ENCODE assay signal across 10 cellular contexts in the genomic region with DNA sequence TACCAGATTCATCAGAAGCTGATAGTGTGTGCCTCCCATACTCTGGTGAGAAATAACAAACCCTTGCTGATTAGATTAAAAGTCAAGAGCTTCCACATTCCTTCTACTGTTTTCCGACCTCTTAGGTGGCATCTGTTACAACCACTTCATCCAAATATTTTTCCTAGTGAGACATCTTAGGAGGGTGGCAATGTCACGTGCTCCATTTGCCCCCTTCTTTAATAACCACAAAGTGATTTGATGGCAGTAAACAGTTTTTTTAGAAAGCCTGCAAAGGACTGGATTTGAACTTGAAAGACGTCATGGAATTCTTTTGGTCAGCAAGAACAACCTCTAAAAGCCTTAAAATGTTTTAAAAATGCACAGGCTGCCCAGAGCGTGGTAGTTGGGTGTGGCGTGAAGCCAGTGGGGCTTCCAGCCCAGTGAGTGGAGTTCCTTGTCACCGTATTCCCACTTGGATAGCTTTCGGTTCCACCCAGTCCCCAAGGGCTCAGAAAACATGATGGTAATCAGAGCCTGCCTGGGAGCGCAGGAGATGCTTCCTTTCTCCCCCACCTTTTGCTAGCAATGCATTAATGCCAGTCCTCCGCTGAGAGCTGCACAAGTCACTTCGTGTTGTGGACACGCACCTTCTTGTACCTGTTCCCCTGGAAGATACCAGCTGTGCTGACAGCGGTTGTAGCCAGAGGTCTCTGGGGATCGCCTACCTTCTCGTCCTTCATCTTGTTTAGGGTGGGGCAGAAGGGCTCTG.
DNase-seq lines count a peak whose midpoint lies in the region; ATAC-seq, FAIRE-seq and TF ChIP-seq lines count a peak whose summit lies in the region.
"Had no signal": no experiment of that assay in that cellular context is flagged by ENCODE, and none has a peak within 500 bp of the region (broad histone marks: within the 10 kb centered on the region; RNA-seq: fewer than 3 reads in every experiment).

No MANE protein-coding gene starts in this region.

- DNase-seq in right cardiac atrium (no peak), Right ventricle myocardium superior (no peak), HepG2 (ENCODE audit: low spot score) (no peak), urothelium cell line (ENCODE audit: low spot score) (peak; percentile 21), mesenteric fat pad (ENCODE audit: low spot score) (no peak), NCI-H1694 treated with DMSO at 0.1 percent for 48 hours (lab: John Stamatoyannopoulos, UW) (no peak)
- DNase-seq: DND-41 had no signal

- ATAC-seq in right cardiac atrium (peak; percentile 30 to 44), Right ventricle myocardium superior (ENCODE audit: poor library complexity) (no peak), HepG2 (peak; percentile 55), HG02938 (IDR thresholded peaks at IDR 0.05; ENCODE audit: unreplicated experiment) (no peak)

- peaks cover 0 to 2% of the 10 kb centered on the region in 2 experiments; a peak in 2 of 5 replicates for H3K36me3 ChIP-seq in HepG2 (replicated peaks in 1 of 2; ENCODE audit: control insufficient read depth in 1 of 2, insufficient read depth in 2 of 2, low read length in 2 of 2)
- H3K36me3 ChIP-seq: HAP-1 had no signal

- intact Hi-C loops in right cardiac atrium (cut with DNase I) (no loop called here), Right ventricle myocardium superior (cut with DNase I) (loop anchor here (10.0 kb wide), 1 partner anchor 80 kb away; no protein-coding TSS in a partner anchor), HepG2 (cut with micrococcal nuclease; ENCODE audit: unreplicated experiment) (loop anchor here (10.0 kb wide), 1 partner anchor 90 kb away; no protein-coding TSS in a partner anchor)

- peak overlapping the region; percentile 72 for H2AFZ ChIP-seq in HepG2 (ENCODE audit: low read length)

- TF ChIP-seq EP300 in HepG2 (IDR thresholded peaks at IDR 0.05; ENCODE audit: low read depth in 2 of 2, low read length in 2 of 2) = no peak
- no peak for TF ChIP-seq EP300 in HepG2 (CRISPR knock-in tag; IDR thresholded peaks at IDR 0.05; ENCODE audit: borderline replicate concordance)

- no peak for TF ChIP-seq CTCF in HepG2 (CRISPR knock-in tag; IDR thresholded peaks at IDR 0.05)

- H3K4me3 ChIP-seq in right cardiac atrium (ENCODE audit: low read length) = no peak overlapping the region
- peak overlapping the region; percentile 60 to 72 (median 67) for H3K4me3 ChIP-seq in HepG2 (replicated peaks in 1 of 3; ENCODE audit: insufficient read depth in 1 of 3, low read depth in 2 of 3, low read length in 3 of 3)
- H3K4me3 ChIP-seq: HAP-1 had no signal

- peak overlapping the region; percentile 75 for H3K9ac ChIP-seq in HepG2 (ENCODE audit: insufficient read depth, low read depth, low read length)

- WGBS in right cardiac atrium = 69% methylated on average over 14 of the region's 14 CpGs
- 20% methylated on average over 13 of the region's 14 CpGs for WGBS in HepG2 (ENCODE audit: low lambda C conversion rate)

- FAIRE-seq in HepG2 (lab: Jason Lieb, UNC) (peak; percentile 26), urothelium cell line (lab: Jason Lieb, UNC) (peak; percentile 46)

- POLR2A ChIA-PET in HepG2 (lab: Yijun Ruan, JAX) = interaction anchor here (1.1 to 2.2 kb wide), 4 partner anchors 8 to 23 kb away, joined by 3 to 8 read pairs (median 4); no protein-coding TSS in a partner anchor

- no peak for TF ChIP-seq RAD21 in HepG2 (CRISPR knock-in tag; IDR thresholded peaks at IDR 0.05)

- TSS peak; percentile 91 for BruUV-seq in HepG2 (replicated peaks; lab: Mats Ljungman, UMichigan)

- peaks cover 25% of the 10 kb centered on the region for H3K79me2 ChIP-seq in HepG2 (ENCODE audit: insufficient read depth, low read length)

- H3K4me2 ChIP-seq in HepG2 (ENCODE audit: low read depth, low read length) = peak overlapping the region; percentile 95

- CTCF ChIA-PET in HepG2 (lab: Yijun Ruan, JAX; ENCODE audit: low intra/inter-chr PET ratio, low total read pairs) = no interaction called here

- TF ChIP-seq POLR2A in HepG2 (IDR thresholded peaks at IDR 0.05; ENCODE audit: insufficient read depth in 1 of 2, low read depth in 2 of 2, low read length in 2 of 2) = no peak; a peak in 2 of 4 replicates

- H3K27ac ChIP-seq in right cardiac atrium (ENCODE audit: low read length) = no peak overlapping the region
- H3K27ac ChIP-seq in angular gyrus (ENCODE audit: low read depth, low read length) = peak overlapping the region; percentile 10
- H3K27ac ChIP-seq in HepG2 (ENCODE audit: extremely low read length, insufficient read depth, low read length) = peak overlapping the region; percentile 94

- H3K4me1 ChIP-seq in right cardiac atrium (ENCODE audit: control insufficient read depth, insufficient read depth, low read length) (peaks cover 13% of the 10 kb centered on the region), HepG2 (ENCODE audit: insufficient read depth, low read length) (peaks cover 52% of the 10 kb centered on the region)

- no peaks in the 10 kb centered on the region for H4K20me1 ChIP-seq in HepG2 (ENCODE audit: insufficient read depth, low read length)

- H3K9me3 ChIP-seq in right cardiac atrium (ENCODE audit: control insufficient read depth, low read length) (no peaks in the 10 kb centered on the region), HepG2 (ENCODE audit: low read length) (no peaks in the 10 kb centered on the region)
- H3K9me3 ChIP-seq: HAP-1 had no signal

- no peaks in the 10 kb centered on the region for H3K27me3 ChIP-seq in right cardiac atrium (ENCODE audit: control insufficient read depth, insufficient read depth)
- H3K27me3 ChIP-seq in HepG2 (ENCODE audit: control insufficient read depth in 1 of 2, insufficient read depth in 2 of 2, low read length in 2 of 2) = no peaks in the 10 kb centered on the region

- in situ Hi-C loops in HepG2 (cut with HindIII; ENCODE audit: extremely low pct_ligation_motif_present, low pct_unique_long_range_greater_than_20kb) = no loop called here

TF ChIP-seq in HepG2, 621 proteins besides CTCF, POLR2A, EP300 and RAD21 (continues in another document):
- TF ChIP-seq HDAC2 (CRISPR knock-in tag; IDR thresholded peaks at IDR 0.05) = 0 out of 2 replicates have a peak, but pooled peaks have one; percentile 10
- TF ChIP-seq PITX1 (CRISPR knock-in tag; IDR thresholded peaks at IDR 0.05) = peak; percentile 32
- no peak for TF ChIP-seq TSC22D2 (CRISPR knock-in tag; IDR thresholded peaks at IDR 0.05; ENCODE audit: borderline replicate concordance)
- TF ChIP-seq GZF1 (CRISPR knock-in tag; IDR thresholded peaks at IDR 0.05) = 0 out of 2 replicates have a peak, but pooled peaks have one; percentile 38
- TF ChIP-seq, protein P1, sequence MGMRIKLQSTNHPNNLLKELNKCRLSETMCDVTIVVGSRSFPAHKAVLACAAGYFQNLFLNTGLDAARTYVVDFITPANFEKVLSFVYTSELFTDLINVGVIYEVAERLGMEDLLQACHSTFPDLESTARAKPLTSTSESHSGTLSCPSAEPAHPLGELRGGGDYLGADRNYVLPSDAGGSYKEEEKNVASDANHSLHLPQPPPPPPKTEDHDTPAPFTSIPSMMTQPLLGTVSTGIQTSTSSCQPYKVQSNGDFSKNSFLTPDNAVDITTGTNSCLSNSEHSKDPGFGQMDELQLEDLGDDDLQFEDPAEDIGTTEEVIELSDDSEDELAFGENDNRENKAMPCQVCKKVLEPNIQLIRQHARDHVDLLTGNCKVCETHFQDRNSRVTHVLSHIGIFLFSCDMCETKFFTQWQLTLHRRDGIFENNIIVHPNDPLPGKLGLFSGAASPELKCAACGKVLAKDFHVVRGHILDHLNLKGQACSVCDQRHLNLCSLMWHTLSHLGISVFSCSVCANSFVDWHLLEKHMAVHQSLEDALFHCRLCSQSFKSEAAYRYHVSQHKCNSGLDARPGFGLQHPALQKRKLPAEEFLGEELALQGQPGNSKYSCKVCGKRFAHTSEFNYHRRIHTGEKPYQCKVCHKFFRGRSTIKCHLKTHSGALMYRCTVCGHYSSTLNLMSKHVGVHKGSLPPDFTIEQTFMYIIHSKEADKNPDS (CRISPR knock-in tag; IDR thresholded peaks at IDR 0.05) = no peak
- peak; percentile 41; the same call in 1 of the 2 replicates for TF ChIP-seq GFI1 (CRISPR knock-in tag; IDR thresholded peaks at IDR 0.05; ENCODE audit: borderline replicate concordance)
- TF ChIP-seq SALL1 (CRISPR knock-in tag; IDR thresholded peaks at IDR 0.05) = peak; percentile 48; the same call in 1 of the 2 replicates
- TF ChIP-seq, protein P2, sequence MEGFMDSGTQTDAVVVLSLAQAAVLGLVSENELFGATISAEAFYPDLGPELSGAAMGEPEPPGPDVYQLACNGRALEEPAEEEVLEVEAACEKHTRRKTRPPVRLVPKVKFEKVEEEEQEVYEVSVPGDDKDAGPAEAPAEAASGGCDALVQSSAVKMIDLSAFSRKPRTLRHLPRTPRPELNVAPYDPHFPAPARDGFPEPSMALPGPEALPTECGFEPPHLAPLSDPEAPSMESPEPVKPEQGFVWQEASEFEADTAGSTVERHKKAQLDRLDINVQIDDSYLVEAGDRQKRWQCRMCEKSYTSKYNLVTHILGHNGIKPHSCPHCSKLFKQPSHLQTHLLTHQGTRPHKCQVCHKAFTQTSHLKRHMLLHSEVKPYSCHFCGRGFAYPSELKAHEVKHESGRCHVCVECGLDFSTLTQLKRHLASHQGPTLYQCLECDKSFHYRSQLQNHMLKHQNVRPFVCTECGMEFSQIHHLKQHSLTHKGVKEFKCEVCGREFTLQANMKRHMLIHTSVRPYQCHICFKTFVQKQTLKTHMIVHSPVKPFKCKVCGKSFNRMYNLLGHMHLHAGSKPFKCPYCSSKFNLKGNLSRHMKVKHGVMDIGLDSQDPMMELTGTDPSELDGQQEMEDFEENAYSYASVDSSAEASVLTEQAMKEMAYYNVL (CRISPR knock-in tag; IDR thresholded peaks at IDR 0.05; ENCODE audit: borderline replicate concordance) = 0 out of 2 replicates have a peak, but pooled peaks have one; percentile 17
- 0 out of 2 replicates have a peak, but pooled peaks have one; percentile 17 for TF ChIP-seq ZNF800 (CRISPR knock-in tag; IDR thresholded peaks at IDR 0.05)
- 0 out of 2 replicates have a peak, but pooled peaks have one; percentile 38 for TF ChIP-seq ZNF605 (CRISPR knock-in tag; IDR thresholded peaks at IDR 0.05)
- TF ChIP-seq ZNF232 (CRISPR knock-in tag; IDR thresholded peaks at IDR 0.05; ENCODE audit: borderline replicate concordance) = no peak

Comparison
In these comparisons a context has a peak if more than half of its experiments do, and no peak if none do; other contexts are left out.
1. ATAC-seq: peak in right cardiac atrium (2 of 2) and HepG2 (single experiment); none in Right ventricle myocardium superior (single experiment) and HG02938 (single experiment).
2. intact Hi-C loops: an anchor here in Right ventricle myocardium superior (10.0 kb wide) and HepG2 (10.0 kb wide); none called in right cardiac atrium.